In the genomic region with DNA sequence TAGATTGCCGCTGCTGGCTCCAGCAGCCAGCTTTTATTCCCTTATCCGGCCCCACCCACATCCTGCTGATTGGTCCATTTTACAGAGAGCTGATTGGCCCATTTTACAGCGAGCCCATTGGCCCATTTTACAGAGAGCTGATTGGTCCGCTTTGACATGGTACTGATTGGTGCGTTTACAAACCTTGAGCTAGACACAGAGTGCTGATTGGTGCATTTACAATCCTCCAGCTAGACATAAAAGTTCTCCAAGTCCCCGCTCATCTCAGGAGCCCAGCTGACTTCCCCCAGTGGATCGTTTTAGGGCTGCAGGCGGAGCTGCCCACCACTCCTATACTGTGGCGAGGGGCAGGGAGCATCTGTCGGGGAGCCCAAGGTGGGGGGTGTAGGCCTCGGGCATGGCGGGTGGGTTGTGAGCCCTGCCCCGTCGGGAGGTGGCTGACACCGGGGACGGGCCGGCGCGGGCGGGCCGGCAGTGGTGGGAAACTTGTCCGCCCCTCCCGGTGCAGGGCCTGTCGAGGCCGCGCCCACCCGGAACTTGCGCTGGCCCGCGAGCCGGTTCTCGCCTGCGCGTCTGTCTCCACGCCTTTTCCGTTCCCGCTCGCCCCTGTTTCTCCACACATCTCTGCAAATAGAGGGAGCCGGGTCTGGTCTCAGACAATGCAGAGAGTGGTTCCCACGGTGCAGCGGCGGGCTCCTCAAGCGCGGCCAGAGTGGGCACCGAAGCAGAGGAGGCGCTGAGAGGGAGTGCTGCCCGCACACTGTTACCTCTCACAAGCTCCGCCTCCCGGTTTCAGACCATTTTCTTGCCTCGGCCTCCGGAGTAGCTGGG, we compare ENCODE assay signal across 9 cellular contexts.
DNase-seq lines count a peak whose midpoint lies in the region; ATAC-seq and TF ChIP-seq lines count a peak whose summit lies in the region.
"Had no signal": no experiment of that assay in that cellular context is flagged by ENCODE, and none has a peak within 500 bp of the region (broad histone marks: within the 10 kb centered on the region; RNA-seq: fewer than 3 reads in every experiment).

No MANE protein-coding gene starts in this region.

- peak; percentile 37 for DNase-seq in CD1c-positive myeloid dendritic cell (ENCODE audit: extremely low spot score)
- DNase-seq in activated CD4-positive, alpha-beta T cell treated with anti-CD3 and anti-CD28 coated beads, Interleukin-2, amount 10 ng/mL, durations not matched to agents 24 days and 14 days = peak; percentile 70
- no peak for DNase-seq in epithelial cell of prostate (ENCODE audit: low read depth, low spot score)
- no peak for DNase-seq in omental fat pad (ENCODE audit: low spot score)
- DNase-seq in vagina (ENCODE audit: extremely low spot score in 2 of 2) = no peak
- no peak for DNase-seq in ecto neural progenitor cell (ENCODE audit: low spot score)
- DNase-seq: DND-41 had no signal

- peaks cover 10% of the 10 kb centered on the region for H3K4me1 Mint-ChIP-seq in activated CD4-positive, alpha-beta T cell treated with anti-CD3 and anti-CD28 coated beads, Interleukin-2, amount 10 ng/mL, durations not matched to agents 24 days and 14 days

- peak overlapping the region; percentile 52 for H3K4me3 Mint-ChIP-seq in activated CD4-positive, alpha-beta T cell treated with anti-CD3 and anti-CD28 coated beads, Interleukin-2, amount 10 ng/mL, durations not matched to agents 24 days and 14 days

- H3K27me3 ChIP-seq in vagina = no peaks in the 10 kb centered on the region

- H3K27ac Mint-ChIP-seq in activated CD4-positive, alpha-beta T cell treated with anti-CD3 and anti-CD28 coated beads, Interleukin-2, amount 10 ng/mL, durations not matched to agents 24 days and 14 days = no peak overlapping the region

- no peak for TF ChIP-seq CTCF in omental fat pad (IDR thresholded peaks at IDR 0.05)
- no peak for TF ChIP-seq CTCF in vagina (IDR thresholded peaks at IDR 0.05)

- no peaks in the 10 kb centered on the region for H3K36me3 ChIP-seq in vagina

- no peak for TF ChIP-seq POLR2A in vagina (IDR thresholded peaks at IDR 0.05)

- no peaks in the 10 kb centered on the region for H3K4me1 ChIP-seq in vagina

- H3K9me3 ChIP-seq in vagina = no peaks in the 10 kb centered on the region

- peak overlapping the region; percentile 31 to 38 for H3K4me3 ChIP-seq in vagina

- peak; percentile 78 for ATAC-seq in omental fat pad (ENCODE audit: low FRiP score)
- ATAC-seq in HG03280 (IDR thresholded peaks at IDR 0.05; ENCODE audit: unreplicated experiment) = no peak
- no peak for ATAC-seq in GM21390 (IDR thresholded peaks at IDR 0.05; ENCODE audit: unreplicated experiment)

- H3K9me3 Mint-ChIP-seq in activated CD4-positive, alpha-beta T cell treated with anti-CD3 and anti-CD28 coated beads, Interleukin-2, amount 10 ng/mL, durations not matched to agents 24 days and 14 days = no peaks in the 10 kb centered on the region

- intact Hi-C loops in activated CD4-positive, alpha-beta T cell treated with anti-CD3 and anti-CD28 coated beads, Interleukin-2, amount 10 ng/mL, durations not matched to agents 24 days and 14 days (cut with micrococcal nuclease) = loop anchor here (5.0 to 10.0 kb wide), 3 partner anchors 503 to 1099 kb away; no protein-coding TSS in a partner anchor
- intact Hi-C loops in vagina (cut with DNase I) = no loop called here

- H3K36me3 Mint-ChIP-seq in activated CD4-positive, alpha-beta T cell treated with anti-CD3 and anti-CD28 coated beads, Interleukin-2, amount 10 ng/mL, durations not matched to agents 24 days and 14 days (ENCODE audit: low read depth) = peaks cover 3% of the 10 kb centered on the region

- H3K27ac ChIP-seq in epithelial cell of prostate = peak overlapping the region; percentile 15
- peak overlapping the region; percentile 15 for H3K27ac ChIP-seq in vagina

- peaks cover 34% of the 10 kb centered on the region for H3K27me3 Mint-ChIP-seq in activated CD4-positive, alpha-beta T cell treated with anti-CD3 and anti-CD28 coated beads, Interleukin-2, amount 10 ng/mL, durations not matched to agents 24 days and 14 days

Comparison
In these comparisons a context has a peak if more than half of its experiments do, and no peak if none do; other contexts are left out.
1. DNase-seq: peak in CD1c-positive myeloid dendritic cell (single experiment) and activated CD4-positive, alpha-beta T cell treated with anti-CD3 and anti-CD28 coated beads, Interleukin-2, amount 10 ng/mL, durations not matched to agents 24 days and 14 days (single experiment); none in epithelial cell of prostate (single experiment), omental fat pad (single experiment), vagina (0 of 2) and ecto neural progenitor cell (single experiment).